20 cellular contexts compared by ENCODE assay signal in the genomic region with DNA sequence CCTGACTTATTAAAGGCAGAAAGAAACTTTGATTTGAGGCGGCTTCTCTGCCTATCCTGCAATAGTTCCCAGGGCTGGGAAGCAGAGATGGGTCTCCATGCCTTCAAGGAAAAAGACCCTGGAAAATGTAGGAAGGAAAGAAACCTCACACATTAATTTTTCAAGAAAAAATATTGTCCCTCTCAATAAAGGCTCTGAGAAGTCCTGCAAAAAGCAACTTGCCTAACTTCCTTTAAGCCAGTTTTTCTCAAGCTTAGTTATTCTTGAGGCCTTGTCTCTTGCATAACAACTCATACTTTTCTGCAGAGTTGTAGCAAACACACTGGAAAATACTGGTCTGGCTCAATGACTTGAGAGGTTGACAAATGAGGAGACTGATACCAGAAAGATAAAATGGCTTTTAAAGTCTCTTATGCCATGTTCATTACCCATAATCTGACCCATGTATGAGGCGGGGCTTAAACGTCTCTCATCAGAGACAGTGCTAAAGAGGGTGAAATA.
"Had no signal": no experiment of that assay in that cellular context is flagged by ENCODE, and none has a peak within 500 bp of the region (broad histone marks: within the 10 kb centered on the region; RNA-seq: fewer than 3 reads in every experiment).

No MANE protein-coding gene starts in this region.

- H3K9me3 ChIP-seq: left ventricle myocardium inferior, ovary, prostate gland, spleen, upper lobe of right lung had no signal

- H3K27me3 ChIP-seq: ovary, upper lobe of right lung had no signal

- H3K4me1 ChIP-seq: foreskin keratinocyte, left ventricle myocardium inferior, prostate gland, upper lobe of right lung had no signal

- ATAC-seq: foreskin keratinocyte, natural killer cell, T-helper 17 cell, upper lobe of right lung had no signal

- DNase-seq: activated CD4-positive, alpha-beta T cell treated with anti-CD3 and anti-CD28 coated beads for 4 hours; activated CD4-positive, alpha-beta T cell treated with anti-CD3 and anti-CD28 coated beads, Interleukin-2, amount 50 U/mL, for 48 hours; activated CD4-positive, CD25-positive, alpha-beta regulatory T cell; activated naive CD4-positive, alpha-beta T cell treated with Interleukin-2 at 50 U/mL for 16 hours; activated naive CD8-positive, alpha-beta T cell treated with anti-CD3 and anti-CD28 coated beads for 36 hours; activated T-cell treated with anti-CD3 and anti-CD28 coated beads, Interleukin-2, amount 50 U/mL, for 48 hours; amniotic stem cell; foreskin keratinocyte; left ventricle myocardium inferior; midbrain; natural killer cell; ovary; stimulated activated CD4-positive, alpha-beta T cell treated with anti-CD3 and anti-CD28 coated beads, Interleukin-4, amount 100 ng/mL, for 1 hour; stimulated activated naive CD4-positive, alpha-beta T cell; T-helper 17 cell; upper lobe of right lung had no signal

- FAIRE-seq: bronchial epithelial cell had no signal

- H3K36me3 ChIP-seq: left ventricle myocardium inferior, ovary, prostate gland, spleen, upper lobe of right lung had no signal

- H3K27ac ChIP-seq: epithelial cell of prostate, foreskin keratinocyte, left ventricle myocardium inferior, ovary, prostate gland, spleen, upper lobe of right lung had no signal

- H3K4me3 ChIP-seq: left ventricle myocardium inferior, ovary, prostate gland, spleen, upper lobe of right lung had no signal
